In genomic region chr14:102752239-102752847, GRCh38 we compare ENCODE assay signal across 24 cellular contexts. TPM values are rescaled to one million over a fixed set of nuclear protein-coding genes. Genes with fewer than 3 reads are reported as not detected.
DNase-seq lines count a peak whose midpoint lies in the region; ATAC-seq, FAIRE-seq and TF ChIP-seq lines count a peak whose summit lies in the region.
"Had no signal": no experiment of that assay in that cellular context is flagged by ENCODE, and none has a peak within 500 bp of the region (broad histone marks: within the 10 kb centered on the region; RNA-seq: fewer than 3 reads in every experiment).

No MANE protein-coding gene starts in this region.

- no peak overlapping the region for H3K27ac ChIP-seq in HepG2 (ENCODE audit: extremely low read length, insufficient read depth, low read length)
- H3K27ac ChIP-seq in right lobe of liver: no peak overlapping the region
- H3K27ac ChIP-seq in GM12878 (ENCODE audit: control insufficient read depth, insufficient read depth): no peak overlapping the region
- H3K27ac ChIP-seq in osteoblast (ENCODE audit: low read depth, low read length): no peak overlapping the region
- H3K27ac ChIP-seq: 22Rv1, BLaER1, C4-2B, GM23248 had no signal

- CTCF ChIA-PET in HepG2 (lab: Yijun Ruan, JAX; ENCODE audit: low intra/inter-chr PET ratio, low total read pairs): no interaction called here
- CTCF ChIA-PET in GM12878 (lab: Yijun Ruan, JAX): interaction anchor here (1.3 kb wide), 1 partner anchor 41 kb away, joined by 3 read pairs; no protein-coding TSS in a partner anchor

- RAD21 ChIA-PET in GM12878 (lab: Charles Lee; ENCODE audit: unreplicated experiment): interaction anchor here (1.6 kb wide), 1 partner anchor 57 kb away, joined by 4 read pairs; no protein-coding TSS in a partner anchor

- FAIRE-seq in HepG2 (lab: Jason Lieb, UNC) (no peak), GM12878 (lab: Jason Lieb, UNC) (no peak)
- FAIRE-seq: A204.1, D721Med, GM12892, GM19239 had no signal

- H3K27me3 ChIP-seq in HepG2 (ENCODE audit: control insufficient read depth in 1 of 2, insufficient read depth in 2 of 2, low read length in 2 of 2): no peaks in the 10 kb centered on the region
- no peaks in the 10 kb centered on the region for H3K27me3 ChIP-seq in right lobe of liver
- no peaks in the 10 kb centered on the region for H3K27me3 ChIP-seq in GM12878 (replicated peaks in 1 of 2; ENCODE audit: control insufficient read depth in 2 of 2, insufficient read depth in 2 of 2, low read length in 1 of 2)
- H3K27me3 ChIP-seq in osteoblast (ENCODE audit: insufficient read depth, low read length): no peaks in the 10 kb centered on the region
- H3K27me3 ChIP-seq: BLaER1 had no signal

- TF ChIP-seq RAD21 in HepG2 (CRISPR knock-in tag; IDR thresholded peaks at IDR 0.05) (no peak), GM12878 (IDR thresholded peaks at IDR 0.05; ENCODE audit: insufficient read depth, low read depth, low read length) (no peak)

- H3K4me1 Mint-ChIP-seq in stimulated activated effector memory CD8-positive, alpha-beta T cell treated with anti-CD3 and anti-CD28 coated beads, Interleukin-12 subunit alpha, Interleukin-12 subunit beta, amount 100 ng/mL, for 72 hours: peaks cover 18% of the 10 kb centered on the region
- H3K4me1 Mint-ChIP-seq: CD8-positive, alpha-beta memory T cell had no signal

- H3K36me3 ChIP-seq in HepG2 (replicated peaks in 1 of 2; ENCODE audit: control insufficient read depth in 1 of 2, insufficient read depth in 2 of 2, low read length in 2 of 2) (no peaks in the 10 kb centered on the region; a peak in 1 of 5 replicates), right lobe of liver (no peaks in the 10 kb centered on the region), GM12878 (ENCODE audit: control insufficient read depth in 2 of 2, insufficient read depth in 2 of 2, low read length in 1 of 2) (no peaks in the 10 kb centered on the region; a peak in 1 of 4 replicates), osteoblast (ENCODE audit: insufficient read depth, low read length) (no peaks in the 10 kb centered on the region)
- H3K36me3 ChIP-seq: HAP-1 had no signal

- ATAC-seq in HepG2 (no peak), right lobe of liver (no peak), GM12878 (no peak)
- no peak for ATAC-seq in stimulated activated effector memory CD8-positive, alpha-beta T cell treated with anti-CD3 and anti-CD28 coated beads, Interleukin-12 subunit alpha, Interleukin-12 subunit beta, amount 100 ng/mL, for 72 hours

- in situ Hi-C loops in HepG2 (cut with HindIII; ENCODE audit: extremely low pct_ligation_motif_present, low pct_unique_long_range_greater_than_20kb) (no loop called here), GM12878 (cut with MboI) (no loop called here)

- H3K4me2 ChIP-seq in HepG2 (ENCODE audit: low read depth, low read length) (no peak overlapping the region), GM12878 (ENCODE audit: control insufficient read depth, insufficient read depth) (no peak overlapping the region), osteoblast (ENCODE audit: insufficient read depth, low read length) (no peak overlapping the region)
- H3K4me2 ChIP-seq: BLaER1 had no signal

- H3K9me3 Mint-ChIP-seq in stimulated activated effector memory CD8-positive, alpha-beta T cell treated with anti-CD3 and anti-CD28 coated beads, Interleukin-12 subunit alpha, Interleukin-12 subunit beta, amount 100 ng/mL, for 72 hours: no peaks in the 10 kb centered on the region
- H3K9me3 Mint-ChIP-seq: CD4-positive, alpha-beta T cell had no signal

- TF ChIP-seq POLR2A in HepG2 (IDR thresholded peaks at IDR 0.05; ENCODE audit: insufficient read depth in 1 of 2, low read depth in 2 of 2, low read length in 2 of 2): no peak
- TF ChIP-seq POLR2A in right lobe of liver (IDR thresholded peaks at IDR 0.05): no peak
- no peak for TF ChIP-seq POLR2A in GM12878 (IDR thresholded peaks at IDR 0.05; ENCODE audit: low read depth, low read length)

- no peak overlapping the region for H3K27ac Mint-ChIP-seq in stimulated activated effector memory CD8-positive, alpha-beta T cell treated with anti-CD3 and anti-CD28 coated beads, Interleukin-12 subunit alpha, Interleukin-12 subunit beta, amount 100 ng/mL, for 72 hours
- H3K27ac Mint-ChIP-seq: B cell; CD4-positive, alpha-beta T cell; CD8-positive, alpha-beta memory T cell had no signal

- WGBS in HepG2 (ENCODE audit: low lambda C conversion rate): 73% methylated on average over 11 of the region's 14 CpGs
- WGBS in right lobe of liver (ENCODE audit: insufficient coverage, low coverage, low lambda C conversion rate, missing lambda C conversion rate): 83% methylated on average over 2 of the region's 14 CpGs
- 86% methylated on average over 13 of the region's 14 CpGs for WGBS in GM12878 (ENCODE audit: insufficient coverage, insufficient replicate concordance, low lambda C conversion rate, missing lambda C conversion rate)

- BruUV-seq in HepG2 (replicated peaks; lab: Mats Ljungman, UMichigan) (no TSS peak), GM12878 (replicated peaks; lab: Mats Ljungman, UMichigan) (no TSS peak)

- POLR2A ChIA-PET in HepG2 (lab: Yijun Ruan, JAX): no interaction called here
- POLR2A ChIA-PET in GM12878 (lab: Charles Lee): no interaction called here

- H3K4me3 Mint-ChIP-seq in stimulated activated effector memory CD8-positive, alpha-beta T cell treated with anti-CD3 and anti-CD28 coated beads, Interleukin-12 subunit alpha, Interleukin-12 subunit beta, amount 100 ng/mL, for 72 hours: no peak overlapping the region
- H3K4me3 Mint-ChIP-seq: B cell; CD4-positive, alpha-beta T cell had no signal

- SMC1A ChIA-PET in GM12878 (lab: Charles Lee; ENCODE audit: uncharacterized antibody, unreplicated experiment): interaction anchor here (1.4 to 3.2 kb wide), 2 partner anchors 20 to 57 kb away, joined by 3 to 14 read pairs; no protein-coding TSS in a partner anchor

- H3K79me2 ChIP-seq in HepG2 (ENCODE audit: insufficient read depth, low read length): no peaks in the 10 kb centered on the region
- no peaks in the 10 kb centered on the region for H3K79me2 ChIP-seq in GM12878 (ENCODE audit: control insufficient read depth, insufficient read depth, low read length)
- H3K79me2 ChIP-seq in osteoblast (ENCODE audit: insufficient read depth, low read length): no peaks in the 10 kb centered on the region

- TF ChIP-seq EP300 in HepG2 (IDR thresholded peaks at IDR 0.05; ENCODE audit: low read depth in 2 of 2, low read length in 2 of 2) (no peak), HepG2 (CRISPR knock-in tag; IDR thresholded peaks at IDR 0.05; ENCODE audit: borderline replicate concordance) (no peak), GM12878 (IDR thresholded peaks at IDR 0.05; ENCODE audit: borderline replicate concordance in 1 of 2, control insufficient read depth in 1 of 2, low read depth in 2 of 2, low read length in 2 of 2) (no peak)

- no peaks in the 10 kb centered on the region for H3K36me3 Mint-ChIP-seq in stimulated activated effector memory CD8-positive, alpha-beta T cell treated with anti-CD3 and anti-CD28 coated beads, Interleukin-12 subunit alpha, Interleukin-12 subunit beta, amount 100 ng/mL, for 72 hours

- H3K4me3 ChIP-seq in HepG2 (replicated peaks in 1 of 3; ENCODE audit: insufficient read depth in 1 of 3, low read depth in 2 of 3, low read length in 3 of 3) (no peak overlapping the region), right lobe of liver (no peak overlapping the region), GM12878 (no peak overlapping the region), osteoblast (ENCODE audit: insufficient read depth, low read length) (no peak overlapping the region)
- H3K4me3 ChIP-seq: BLaER1, GM23248, HAP-1 had no signal

- DNase-seq in HepG2 (ENCODE audit: low spot score) (no peak), right lobe of liver (no peak), GM12878 (ENCODE audit: low read depth, low spot score) (no peak), osteoblast (ENCODE audit: insufficient read length, low spot score, missing footprints) (peak; percentile 11), NCI-H82 treated with DMSO at 0.1 percent for 48 hours (lab: John Stamatoyannopoulos, UW; ENCODE audit: unreplicated experiment) (no peak), NCI-H187 (lab: John Stamatoyannopoulos, UW) (no peak), GM03348 (ENCODE audit: low spot score) (no peak)
- no peak for DNase-seq in stimulated activated effector memory CD8-positive, alpha-beta T cell treated with anti-CD3 and anti-CD28 coated beads, Interleukin-12 subunit alpha, Interleukin-12 subunit beta, amount 100 ng/mL, for 72 hours (ENCODE audit: low spot score in 2 of 2)
- DNase-seq: CD4-positive, alpha-beta T cell; CD8-positive, alpha-beta memory T cell; DMS 273 treated with DMSO at 0.1 percent for 48 hours; DMS79; EL; GDM1; GM23248 had no signal

- H3K9ac ChIP-seq in HepG2 (ENCODE audit: insufficient read depth, low read depth, low read length) (no peak overlapping the region), GM12878 (ENCODE audit: control insufficient read depth, insufficient read depth, low read length) (no peak overlapping the region)
- H3K9ac ChIP-seq: BLaER1, GM23248 had no signal

- H4K20me1 ChIP-seq in HepG2 (ENCODE audit: insufficient read depth, low read length) (no peaks in the 10 kb centered on the region), GM12878 (ENCODE audit: control insufficient read depth, insufficient read depth) (no peaks in the 10 kb centered on the region), osteoblast (ENCODE audit: insufficient read depth, low read length) (no peaks in the 10 kb centered on the region)
- H4K20me1 ChIP-seq: BLaER1 had no signal

- H3K9me3 ChIP-seq in HepG2 (ENCODE audit: low read length) (no peaks in the 10 kb centered on the region), right lobe of liver (no peaks in the 10 kb centered on the region), GM12878 (replicated peaks; ENCODE audit: control insufficient read depth, insufficient read depth, low read length) (peaks cover 3% of the 10 kb centered on the region; the same call in 2 of the 3 replicates), osteoblast (ENCODE audit: low read depth, low read length) (no peaks in the 10 kb centered on the region)
- H3K9me3 ChIP-seq: BLaER1, HAP-1 had no signal

- intact Hi-C loops in HepG2 (cut with micrococcal nuclease; ENCODE audit: unreplicated experiment) (no loop called here), right lobe of liver (cut with DNase I) (no loop called here), GM12878 (cut with micrococcal nuclease; ENCODE audit: unreplicated experiment) (no loop called here)

- H2AFZ ChIP-seq in HepG2 (ENCODE audit: low read length) (no peak overlapping the region), GM12878 (ENCODE audit: control insufficient read depth, low read depth, low read length) (no peak overlapping the region), osteoblast (ENCODE audit: low read length) (no peak overlapping the region)
- H2AFZ ChIP-seq: GM23248 had no signal

- H3K4me1 ChIP-seq in HepG2 (ENCODE audit: insufficient read depth, low read length): peaks cover 4% of the 10 kb centered on the region
- H3K4me1 ChIP-seq in right lobe of liver: no peaks in the 10 kb centered on the region
- peaks cover 36% of the 10 kb centered on the region for H3K4me1 ChIP-seq in GM12878 (ENCODE audit: control insufficient read depth, insufficient read depth, low read length)
- H3K4me1 ChIP-seq in osteoblast (ENCODE audit: insufficient read depth, low read length): no peaks in the 10 kb centered on the region
- H3K4me1 ChIP-seq: HAP-1 had no signal

- TF ChIP-seq CTCF in HepG2 (CRISPR knock-in tag; IDR thresholded peaks at IDR 0.05) (no peak), right lobe of liver (IDR thresholded peaks at IDR 0.05) (no peak), GM12878 (IDR thresholded peaks at IDR 0.05 in 2 of 3, conservative IDR thresholded peaks at IDR 0.05 in 1 of 3; ENCODE audit: control insufficient read depth in 2 of 3, extremely low read depth in 1 of 3, insufficient read depth in 1 of 3, low read depth in 3 of 3, low read length in 3 of 3) (no peak), osteoblast (IDR thresholded peaks at IDR 0.05; ENCODE audit: extremely low read depth, low read depth, low read length) (no peak)

RNA-seq across cellular contexts. Expression of gene TRAF3, which starts 24.9 kb away (rescaled TPM):
- 12.2 and 13.0 TPM in 2 replicates for total RNA-seq in HepG2 (2016; rRNA removed; fragmentation: Illumina TruSeq; extraction: Trizol)
- total RNA-seq in HepG2 (2016; cell fraction: cytosol; rRNA removed; fragmentation: Illumina TruSeq; extraction: Trizol; ENCODE audit: low read depth): 45.5 and 46.6 TPM in 2 replicates
- 10.7 and 11.9 TPM in 2 replicates for total RNA-seq in HepG2 (2016; cell fraction: insoluble cytoplasmic fraction; rRNA removed; fragmentation: Illumina TruSeq; extraction: Trizol)
- total RNA-seq in HepG2 (2016; cell fraction: membrane; rRNA removed; fragmentation: Illumina TruSeq; extraction: Trizol): 36.3 and 37.0 TPM in 2 replicates
- 8.7 and 9.5 TPM in 2 replicates for total RNA-seq in HepG2 (2016; cell fraction: nucleus; rRNA removed; fragmentation: Illumina TruSeq; extraction: Trizol)
- polyA plus RNA-seq in HepG2 (2011; rRNA removed): 6.9 and 7.2 TPM in 2 replicates
- polyA plus RNA-seq in HepG2 (2011; cell fraction: cytosol; rRNA removed): 6.0 and 6.8 TPM in 2 replicates
- polyA plus RNA-seq in HepG2 (2011; cell fraction: nucleus; rRNA removed): 8.0 and 8.4 TPM in 2 replicates
- 5.3 and 5.6 TPM in 2 replicates for polyA plus RNA-seq in HepG2 (2012)
- polyA plus RNA-seq in HepG2 (2016; cell fraction: cytosol; fragmentation: Illumina TruSeq; extraction: Trizol; ENCODE audit: low read depth): 11.1 and 11.2 TPM in 2 replicates
- 7.7 and 10.1 TPM in 2 replicates for polyA plus RNA-seq in HepG2 (2016; cell fraction: insoluble cytoplasmic fraction; fragmentation: Illumina TruSeq; extraction: Trizol; ENCODE audit: low read depth)
- polyA plus RNA-seq in HepG2 (2016; cell fraction: membrane; fragmentation: Illumina TruSeq; extraction: Trizol; ENCODE audit: low read depth): 15.8 and 17.5 TPM in 2 replicates
- 11.6 and 12.0 TPM in 2 replicates for polyA plus RNA-seq in HepG2 (2016; cell fraction: nucleus; fragmentation: Illumina TruSeq; extraction: Trizol; ENCODE audit: insufficient read depth, low read depth)
- polyA minus RNA-seq in HepG2 (2011; rRNA and poly(A)+ RNA removed; ENCODE audit: low replicate concordance): 21.0 and 40.5 TPM in 2 replicates
- 7.8 and 9.1 TPM in 2 replicates for polyA minus RNA-seq in HepG2 (2011; cell fraction: cytosol; rRNA and poly(A)+ RNA removed)
- polyA minus RNA-seq in HepG2 (2011; cell fraction: nucleus; rRNA and poly(A)+ RNA removed): 6.8 and 11.8 TPM in 2 replicates
- total RNA-seq in right lobe of liver: 10 to 100 TPM in 1 of 6 experiments, 1 to 10 TPM in 5; 5.6 to 10.5 (median 8.3) TPM
- 156 and 174 TPM in 2 replicates for total RNA-seq in GM12878 (2013; cell fraction: nucleolus; rRNA removed)
- total RNA-seq in GM12878 (2014; rRNA removed): 33.3 and 40.3 TPM in 2 replicates
- 34.3 and 36.5 TPM in 2 replicates for total RNA-seq in GM12878 (2014; rRNA removed; fragmentation: Illumina TruSeq; extraction: Trizol)
- 55.2 and 60.1 TPM in 2 replicates for total RNA-seq in GM12878 (2021)
- polyA plus RNA-seq in GM12878 (2011; ENCODE audit: low read depth): 27.5 TPM
- polyA plus RNA-seq in GM12878 (2011; rRNA removed): 66.3 and 70.1 TPM in 2 replicates
- 68.7 and 74.7 TPM in 2 replicates for polyA plus RNA-seq in GM12878 (2011; cell fraction: cytosol; rRNA removed)
- 140 and 141 TPM in 2 replicates for polyA plus RNA-seq in GM12878 (2011; cell fraction: nucleus; rRNA removed)
- polyA plus RNA-seq in GM12878 (2012): 47.2 and 61.2 TPM in 2 replicates
- polyA plus RNA-seq in GM12878 (2014; fragmentation: Illumina TruSeq; extraction: Trizol): 18.1 and 33.6 TPM in 2 replicates
- polyA plus RNA-seq in GM12878 (2014; fragmentation: Nextera tagmentation; extraction: Ambion mirVana): 1 to 10 TPM; 3.0 to 4.0 TPM
- 46.1 and 46.3 TPM in 2 replicates for polyA plus RNA-seq in GM12878 (2014; rRNA removed)
- polyA plus RNA-seq in GM12878 (2016; fragmentation: Nextera tagmentation; extraction: Ambion mirVana): 10 to 100 TPM; 36.4 to 40.9 TPM
- 147 and 149 TPM in 2 replicates for polyA minus RNA-seq in GM12878 (2011; rRNA and poly(A)+ RNA removed)
- polyA minus RNA-seq in GM12878 (2011; cell fraction: cytosol; rRNA and poly(A)+ RNA removed): 32.7 and 34.7 TPM in 2 replicates
- polyA minus RNA-seq in GM12878 (2011; cell fraction: nucleus; rRNA and poly(A)+ RNA removed): 56.5 and 77.2 TPM in 2 replicates
- total RNA-seq in osteoblast: 19.5 and 23.3 TPM in 2 replicates
